ENCODE assay signal across 1 cellular context in the genomic region with DNA sequence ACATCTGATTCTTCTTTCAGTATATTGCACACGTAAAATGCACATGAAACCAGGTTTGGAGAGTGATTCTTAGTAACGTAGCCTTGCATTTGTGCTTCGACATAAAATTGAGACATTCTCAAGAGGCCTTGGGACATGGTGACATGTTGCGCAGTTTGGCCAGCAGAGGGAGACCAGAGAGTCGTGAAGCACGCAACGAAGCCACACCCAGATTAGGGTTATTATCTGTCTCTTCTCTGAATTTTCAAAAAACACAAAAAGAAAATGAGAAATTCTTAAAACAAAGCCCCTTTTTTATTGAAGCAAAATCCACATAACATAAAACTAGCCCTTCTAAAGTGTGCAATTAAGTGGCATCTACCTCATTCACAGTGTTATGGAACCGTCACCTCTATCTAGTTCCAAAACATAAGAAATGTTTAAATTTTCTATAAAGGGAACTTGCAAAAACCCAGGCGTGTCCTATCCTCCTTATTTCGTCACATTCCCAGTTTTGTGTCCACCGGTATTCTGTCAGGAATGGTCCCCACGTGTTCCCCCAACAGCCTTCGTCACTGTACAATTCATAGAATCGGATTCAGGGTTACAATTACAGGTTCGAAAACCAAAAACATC.
TF ChIP-seq lines count a peak whose summit lies in the region.

No MANE protein-coding gene starts in this region.

TF ChIP-seq in K562, 482 proteins besides CTCF, POLR2A, EP300 and RAD21 (continued from another document and continues in another):
- TF ChIP-seq, protein P1, sequence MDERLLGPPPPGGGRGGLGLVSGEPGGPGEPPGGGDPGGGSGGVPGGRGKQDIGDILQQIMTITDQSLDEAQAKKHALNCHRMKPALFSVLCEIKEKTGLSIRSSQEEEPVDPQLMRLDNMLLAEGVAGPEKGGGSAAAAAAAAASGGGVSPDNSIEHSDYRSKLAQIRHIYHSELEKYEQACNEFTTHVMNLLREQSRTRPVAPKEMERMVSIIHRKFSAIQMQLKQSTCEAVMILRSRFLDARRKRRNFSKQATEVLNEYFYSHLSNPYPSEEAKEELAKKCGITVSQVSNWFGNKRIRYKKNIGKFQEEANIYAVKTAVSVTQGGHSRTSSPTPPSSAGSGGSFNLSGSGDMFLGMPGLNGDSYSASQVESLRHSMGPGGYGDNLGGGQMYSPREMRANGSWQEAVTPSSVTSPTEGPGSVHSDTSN (CRISPR knock-in tag; IDR thresholded peaks at IDR 0.05; ENCODE audit: low read depth) = no peak
- TF ChIP-seq, protein P1 (tag; conservative IDR thresholded peaks at IDR 0.05; ENCODE audit: low read depth) = no peak
- TF ChIP-seq E2F3 (CRISPR knock-in tag; IDR thresholded peaks at IDR 0.05) (no peak), RFX5 (IDR thresholded peaks at IDR 0.05; ENCODE audit: low read depth, low read length) (no peak), RBM17 (IDR thresholded peaks at IDR 0.05; ENCODE audit: borderline replicate concordance, low read depth, low read length) (no peak), IFI16 (CRISPR knock-in tag; IDR thresholded peaks at IDR 0.05) (no peak), ZNF507 (tag; conservative IDR thresholded peaks at IDR 0.05) (no peak), FIP1L1 (IDR thresholded peaks at IDR 0.05; ENCODE audit: low read depth, low read length, poor library complexity, severe bottlenecking) (no peak), ZNF592 (IDR thresholded peaks at IDR 0.05) (peak; percentile 71), NONO (IDR thresholded peaks at IDR 0.05; ENCODE audit: low read depth in 2 of 2, low read length in 1 of 2) (no peak), ZNF134 (CRISPR knock-in tag; conservative IDR thresholded peaks at IDR 0.05) (no peak), MGA (IDR thresholded peaks at IDR 0.05) (peak; percentile 36), TAF9B (IDR thresholded peaks at IDR 0.05; ENCODE audit: partially characterized antibody) (peak; percentile 27), CGGBP1 (CRISPR knock-in tag; IDR thresholded peaks at IDR 0.05) (no peak), ZNF766 (CRISPR knock-in tag; conservative IDR thresholded peaks at IDR 0.05) (peak; percentile 39; the same call in 1 of the 2 replicates), NFATC3 (IDR thresholded peaks at IDR 0.05) (no peak), ZNF324 (CRISPR knock-in tag; IDR thresholded peaks at IDR 0.05) (no peak), MTA2 (IDR thresholded peaks at IDR 0.05; ENCODE audit: low read depth) (no peak), PURB (CRISPR knock-in tag; IDR thresholded peaks at IDR 0.05; ENCODE audit: low read depth) (no peak), E2F4 (CRISPR knock-in tag; IDR thresholded peaks at IDR 0.05; ENCODE audit: low read depth) (no peak), EWSR1 (IDR thresholded peaks at IDR 0.05; ENCODE audit: borderline replicate concordance, low read depth, partially characterized antibody) (no peak)
- TF ChIP-seq, protein P2, sequence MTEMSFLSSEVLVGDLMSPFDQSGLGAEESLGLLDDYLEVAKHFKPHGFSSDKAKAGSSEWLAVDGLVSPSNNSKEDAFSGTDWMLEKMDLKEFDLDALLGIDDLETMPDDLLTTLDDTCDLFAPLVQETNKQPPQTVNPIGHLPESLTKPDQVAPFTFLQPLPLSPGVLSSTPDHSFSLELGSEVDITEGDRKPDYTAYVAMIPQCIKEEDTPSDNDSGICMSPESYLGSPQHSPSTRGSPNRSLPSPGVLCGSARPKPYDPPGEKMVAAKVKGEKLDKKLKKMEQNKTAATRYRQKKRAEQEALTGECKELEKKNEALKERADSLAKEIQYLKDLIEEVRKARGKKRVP (CRISPR knock-in tag; IDR thresholded peaks at IDR 0.05) = no peak
- TF ChIP-seq, protein P3, sequence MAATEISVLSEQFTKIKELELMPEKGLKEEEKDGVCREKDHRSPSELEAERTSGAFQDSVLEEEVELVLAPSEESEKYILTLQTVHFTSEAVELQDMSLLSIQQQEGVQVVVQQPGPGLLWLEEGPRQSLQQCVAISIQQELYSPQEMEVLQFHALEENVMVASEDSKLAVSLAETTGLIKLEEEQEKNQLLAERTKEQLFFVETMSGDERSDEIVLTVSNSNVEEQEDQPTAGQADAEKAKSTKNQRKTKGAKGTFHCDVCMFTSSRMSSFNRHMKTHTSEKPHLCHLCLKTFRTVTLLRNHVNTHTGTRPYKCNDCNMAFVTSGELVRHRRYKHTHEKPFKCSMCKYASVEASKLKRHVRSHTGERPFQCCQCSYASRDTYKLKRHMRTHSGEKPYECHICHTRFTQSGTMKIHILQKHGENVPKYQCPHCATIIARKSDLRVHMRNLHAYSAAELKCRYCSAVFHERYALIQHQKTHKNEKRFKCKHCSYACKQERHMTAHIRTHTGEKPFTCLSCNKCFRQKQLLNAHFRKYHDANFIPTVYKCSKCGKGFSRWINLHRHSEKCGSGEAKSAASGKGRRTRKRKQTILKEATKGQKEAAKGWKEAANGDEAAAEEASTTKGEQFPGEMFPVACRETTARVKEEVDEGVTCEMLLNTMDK (IDR thresholded peaks at IDR 0.05; ENCODE audit: borderline replicate concordance, insufficient read depth, low read depth, low read length, poor library complexity, severe bottlenecking) = peak; percentile 32
- TF ChIP-seq, protein P4, sequence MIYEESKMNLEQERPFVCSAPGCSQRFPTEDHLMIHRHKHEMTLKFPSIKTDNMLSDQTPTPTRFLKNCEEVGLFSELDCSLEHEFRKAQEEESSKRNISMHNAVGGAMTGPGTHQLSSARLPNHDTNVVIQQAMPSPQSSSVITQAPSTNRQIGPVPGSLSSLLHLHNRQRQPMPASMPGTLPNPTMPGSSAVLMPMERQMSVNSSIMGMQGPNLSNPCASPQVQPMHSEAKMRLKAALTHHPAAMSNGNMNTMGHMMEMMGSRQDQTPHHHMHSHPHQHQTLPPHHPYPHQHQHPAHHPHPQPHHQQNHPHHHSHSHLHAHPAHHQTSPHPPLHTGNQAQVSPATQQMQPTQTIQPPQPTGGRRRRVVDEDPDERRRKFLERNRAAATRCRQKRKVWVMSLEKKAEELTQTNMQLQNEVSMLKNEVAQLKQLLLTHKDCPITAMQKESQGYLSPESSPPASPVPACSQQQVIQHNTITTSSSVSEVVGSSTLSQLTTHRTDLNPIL (CRISPR knock-in tag; IDR thresholded peaks at IDR 0.05) = no peak
